In the genomic region with DNA sequence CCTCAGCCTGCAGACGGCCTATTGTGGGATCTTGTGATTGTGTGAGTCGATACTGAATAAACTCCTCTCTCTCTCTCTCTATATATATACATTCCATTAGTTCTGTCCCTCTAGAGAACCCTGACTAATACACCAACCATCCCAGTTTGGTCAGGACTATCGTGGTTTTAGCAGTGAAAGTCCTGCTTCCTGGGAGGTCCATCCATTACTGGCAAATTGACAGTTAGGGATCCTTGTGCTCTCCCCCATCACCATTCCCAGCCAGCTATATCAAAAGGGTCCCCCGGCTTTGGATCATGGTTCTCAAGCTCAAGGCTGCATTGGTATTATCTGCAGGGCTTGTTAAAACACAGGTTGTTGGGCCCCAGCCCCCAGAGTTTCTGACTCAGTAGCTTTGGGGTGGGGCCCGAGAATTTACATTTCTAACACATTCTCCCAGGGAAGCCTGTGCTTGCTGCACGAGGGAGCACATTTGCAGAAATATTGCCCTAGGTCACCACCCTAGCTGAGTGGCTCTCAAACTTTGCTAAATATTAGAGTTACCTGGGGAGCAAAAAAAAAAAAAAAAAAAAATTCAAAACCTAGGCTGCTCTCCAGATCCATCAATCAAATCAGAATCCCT, we compare ENCODE assay signal across 18 cellular contexts.
A peak's percentile ranks its signal among the peaks of the same experiment; 100 is the strongest.
DNase-seq lines count a peak whose midpoint lies in the region; ATAC-seq and TF ChIP-seq lines count a peak whose summit lies in the region.
"Had no signal": no experiment of that assay in that cellular context is flagged by ENCODE, and none has a peak within 500 bp of the region (broad histone marks: within the 10 kb centered on the region; RNA-seq: fewer than 3 reads in every experiment).

No MANE protein-coding gene starts in this region.

- no peak for TF ChIP-seq POLR2A in GM18505 (IDR thresholded peaks at IDR 0.05; ENCODE audit: borderline replicate concordance, extremely low read depth, insufficient read depth, insufficient read length)

- peak; percentile 84 for ATAC-seq in SK-N-SH treated with all-trans-retinoic acid at 6 μM for 48 hours
- no peak for ATAC-seq in GM18505 (IDR thresholded peaks at IDR 0.05; ENCODE audit: unreplicated experiment)
- no peak for ATAC-seq in GM18858 (IDR thresholded peaks at IDR 0.05; ENCODE audit: unreplicated experiment)
- no peak for ATAC-seq in T-helper 17 cell
- ATAC-seq: activated naive CD4-positive, alpha-beta T cell treated with anti-CD3 and anti-CD28 coated beads, Interleukin-2, amount 50 U/mL, for 72 hours; stimulated activated naive B cell treated with anti-CD40 and anti-IgM and Interleukin-4, amounts not matched to agents 10 μg/mL and 1 μg/mL and 100 μg/mL, for 72 hours had no signal

- no peak overlapping the region for H3K27ac Mint-ChIP-seq in T-helper 17 cell
- H3K27ac Mint-ChIP-seq: activated naive CD4-positive, alpha-beta T cell treated with anti-CD3 and anti-CD28 coated beads, Interleukin-2, amount 50 U/mL, for 72 hours; activated T-cell treated with anti-CD3 and anti-CD28 coated beads, Interleukin-2, amount 50 U/mL, for 24 hours; stimulated activated naive B cell treated with anti-CD40 and anti-IgM and Interleukin-4, amounts not matched to agents 10 μg/mL and 1 μg/mL and 100 μg/mL, for 72 hours had no signal

- DNase-seq in EH (ENCODE audit: low read depth) (peak; percentile 88), fibroblast of pulmonary artery (ENCODE audit: low read depth) (peak; percentile 80), skeletal muscle cell (ENCODE audit: low read depth) (peak; percentile 90), DMS53 (lab: John Stamatoyannopoulos, UW) (no peak), T-helper 17 cell (no peak)
- DNase-seq: activated CD4-positive, alpha-beta T cell treated with anti-CD3 and anti-CD28 coated beads, Interleukin-2, amount 50 U/mL, for 1 hour; activated T-cell treated with anti-CD3 and anti-CD28 coated beads, Interleukin-2, amount 50 U/mL, for 24 hours; DMS79 treated with DMSO at 0.1 percent for 48 hours; NCI-H1436 treated with DMSO at 0.1 percent for 48 hours; posterior cingulate gyrus; SIG-M5; spleen; stimulated activated naive B cell treated with anti-CD40 and anti-IgM and Interleukin-4, amounts not matched to agents 10 μg/mL and 1 μg/mL and 100 μg/mL, for 72 hours had no signal

- H3K27me3 Mint-ChIP-seq in T-helper 17 cell: no peaks in the 10 kb centered on the region
- H3K27me3 Mint-ChIP-seq: activated T-cell treated with anti-CD3 and anti-CD28 coated beads, Interleukin-2, amount 50 U/mL, for 24 hours; stimulated activated naive B cell treated with anti-CD40 and anti-IgM and Interleukin-4, amounts not matched to agents 10 μg/mL and 1 μg/mL and 100 μg/mL, for 72 hours had no signal

- H3K9me3 ChIP-seq in T-helper 17 cell (ENCODE audit: control insufficient read depth, low read length, poor library complexity, severe bottlenecking): no peaks in the 10 kb centered on the region
- H3K9me3 ChIP-seq: vagina had no signal

- H3K4me3 ChIP-seq in fibroblast of pulmonary artery (replicated peaks; ENCODE audit: low read depth, low read length) (no peak overlapping the region), skeletal muscle cell (ENCODE audit: low read depth, low read length) (no peak overlapping the region)
- H3K4me3 ChIP-seq: spleen, vagina had no signal

- H3K36me3 Mint-ChIP-seq in T-helper 17 cell (ENCODE audit: low read depth): no peaks in the 10 kb centered on the region
- H3K36me3 Mint-ChIP-seq: stimulated activated naive B cell treated with anti-CD40 and anti-IgM and Interleukin-4, amounts not matched to agents 10 μg/mL and 1 μg/mL and 100 μg/mL, for 72 hours had no signal

- no peak overlapping the region for H3K4me3 Mint-ChIP-seq in T-helper 17 cell
- H3K4me3 Mint-ChIP-seq: activated T-cell treated with anti-CD3 and anti-CD28 coated beads, Interleukin-2, amount 50 U/mL, for 24 hours; stimulated activated naive B cell treated with anti-CD40 and anti-IgM and Interleukin-4, amounts not matched to agents 10 μg/mL and 1 μg/mL and 100 μg/mL, for 72 hours had no signal

- no peak for TF ChIP-seq CTCF in fibroblast of pulmonary artery (IDR thresholded peaks at IDR 0.05; ENCODE audit: low read length, missing control alignments)

- no peaks in the 10 kb centered on the region for H3K4me1 Mint-ChIP-seq in T-helper 17 cell
- H3K4me1 Mint-ChIP-seq: stimulated activated naive B cell treated with anti-CD40 and anti-IgM and Interleukin-4, amounts not matched to agents 10 μg/mL and 1 μg/mL and 100 μg/mL, for 72 hours had no signal

TF ChIP-seq in SK-N-SH treated with all-trans-retinoic acid at 6 μM for 48 hours, 23 proteins besides CTCF, POLR2A, EP300 and RAD21:
- TF ChIP-seq ARNTL (CRISPR knock-in tag; IDR thresholded peaks at IDR 0.05; ENCODE audit: borderline replicate concordance, low read depth) (no peak), ZFP30 (CRISPR knock-in tag; IDR thresholded peaks at IDR 0.05) (no peak), BACH2 (CRISPR knock-in tag; IDR thresholded peaks at IDR 0.05; ENCODE audit: borderline replicate concordance) (no peak), PPARA (CRISPR knock-in tag; IDR thresholded peaks at IDR 0.05; ENCODE audit: borderline replicate concordance) (no peak), ZNF70 (CRISPR knock-in tag; IDR thresholded peaks at IDR 0.05) (no peak), ESRRG (CRISPR knock-in tag; IDR thresholded peaks at IDR 0.05) (no peak), ZNF8 (CRISPR knock-in tag; IDR thresholded peaks at IDR 0.05) (no peak), GLIS3 (CRISPR knock-in tag; IDR thresholded peaks at IDR 0.05) (no peak), RARB (CRISPR knock-in tag; IDR thresholded peaks at IDR 0.05) (no peak), ZC3H10 (CRISPR knock-in tag; IDR thresholded peaks at IDR 0.05) (no peak), CSDC2 (CRISPR knock-in tag; IDR thresholded peaks at IDR 0.05) (no peak), ISL1 (CRISPR knock-in tag; IDR thresholded peaks at IDR 0.05) (no peak), ZNF565 (CRISPR knock-in tag; conservative IDR thresholded peaks at IDR 0.05; ENCODE audit: low read depth) (no peak)
- TF ChIP-seq, protein P1, sequence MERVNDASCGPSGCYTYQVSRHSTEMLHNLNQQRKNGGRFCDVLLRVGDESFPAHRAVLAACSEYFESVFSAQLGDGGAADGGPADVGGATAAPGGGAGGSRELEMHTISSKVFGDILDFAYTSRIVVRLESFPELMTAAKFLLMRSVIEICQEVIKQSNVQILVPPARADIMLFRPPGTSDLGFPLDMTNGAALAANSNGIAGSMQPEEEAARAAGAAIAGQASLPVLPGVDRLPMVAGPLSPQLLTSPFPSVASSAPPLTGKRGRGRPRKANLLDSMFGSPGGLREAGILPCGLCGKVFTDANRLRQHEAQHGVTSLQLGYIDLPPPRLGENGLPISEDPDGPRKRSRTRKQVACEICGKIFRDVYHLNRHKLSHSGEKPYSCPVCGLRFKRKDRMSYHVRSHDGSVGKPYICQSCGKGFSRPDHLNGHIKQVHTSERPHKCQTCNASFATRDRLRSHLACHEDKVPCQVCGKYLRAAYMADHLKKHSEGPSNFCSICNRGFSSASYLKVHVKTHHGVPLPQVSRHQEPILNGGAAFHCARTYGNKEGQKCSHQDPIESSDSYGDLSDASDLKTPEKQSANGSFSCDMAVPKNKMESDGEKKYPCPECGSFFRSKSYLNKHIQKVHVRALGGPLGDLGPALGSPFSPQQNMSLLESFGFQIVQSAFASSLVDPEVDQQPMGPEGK (CRISPR knock-in tag; IDR thresholded peaks at IDR 0.05; ENCODE audit: borderline replicate concordance): no peak

Comparison
In these comparisons a context has a peak if more than half of its experiments do, and no peak if none do; other contexts are left out.
1. DNase-seq: peak in EH (single experiment), fibroblast of pulmonary artery (single experiment) and skeletal muscle cell (single experiment); none in DMS53 (single experiment) and T-helper 17 cell (0 of 3).